In the genomic region with DNA sequence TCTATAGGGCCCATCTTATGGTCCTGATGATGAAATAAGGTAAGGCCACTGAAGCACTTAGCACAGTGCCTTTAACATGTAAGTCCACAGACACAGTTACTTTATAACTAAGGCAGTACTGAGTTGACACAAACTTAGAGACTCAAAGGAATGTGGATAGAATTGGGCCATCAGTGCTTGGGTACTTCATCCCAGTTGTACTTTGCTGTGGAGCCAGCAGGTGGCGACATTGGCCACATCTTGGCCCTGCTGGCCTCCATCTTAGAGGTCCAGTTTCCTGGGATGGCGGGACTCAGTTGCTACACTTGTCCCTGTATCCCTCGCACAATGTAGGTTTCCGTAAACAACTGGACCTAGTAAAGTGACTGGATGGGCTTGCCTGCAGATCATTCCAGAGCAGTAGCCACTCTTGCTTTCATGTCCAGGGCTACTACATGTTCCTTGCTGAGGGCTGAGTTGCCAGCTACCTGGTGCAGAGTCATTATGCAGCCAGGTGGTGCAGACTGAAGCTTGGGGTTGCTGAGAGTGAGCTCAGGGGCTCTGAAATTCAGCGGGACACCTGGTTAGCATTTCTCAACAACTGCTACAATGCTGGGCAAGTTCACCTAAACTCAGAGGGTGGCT, we compare ENCODE assay signal across 8 cellular contexts. TPM values are rescaled to one million over a fixed set of nuclear protein-coding genes. Genes with fewer than 3 reads are reported as not detected.
A peak's percentile ranks its signal among the peaks of the same experiment; 100 is the strongest.
DNase-seq lines count a peak whose midpoint lies in the region; ATAC-seq, FAIRE-seq and TF ChIP-seq lines count a peak whose summit lies in the region.

No MANE protein-coding gene starts in this region.

- no peak overlapping the region for H3K4me3 Mint-ChIP-seq in CD4-positive, CD25-positive, alpha-beta regulatory T cell
- H3K4me3 Mint-ChIP-seq in activated T-helper 2 cell treated with anti-CD3 and anti-CD28 coated beads, Interferon-gamma antibody, Interleukin-2, Interleukin-4, amounts not matched to agents 10 μg/mL and 5 μg/mL and 100 μg/mL, durations not matched to agents 14 hours and 24 hours and 36 hours (ENCODE audit: low read depth): no peak overlapping the region

- no peak for FAIRE-seq in pancreas (lab: Jason Lieb, UNC)

- peak overlapping the region; percentile 38; the same call in 1 of the 2 replicates for H3K4me2 ChIP-seq in PC-3 (ENCODE audit: low read length)

- no peaks in the 10 kb centered on the region for H3K9me3 Mint-ChIP-seq in CD4-positive, CD25-positive, alpha-beta regulatory T cell
- no peaks in the 10 kb centered on the region for H3K9me3 Mint-ChIP-seq in activated T-helper 2 cell treated with anti-CD3 and anti-CD28 coated beads, Interferon-gamma antibody, Interleukin-2, Interleukin-4, amounts not matched to agents 10 μg/mL and 5 μg/mL and 100 μg/mL, durations not matched to agents 14 hours and 24 hours and 36 hours

- POLR2A ChIA-PET in PC-3 (lab: Charles Lee; ENCODE audit: unreplicated experiment): interaction anchor here (0.6 kb wide), 1 partner anchor 153 kb away, joined by 3 read pairs; no protein-coding TSS in a partner anchor

- peaks cover 93% of the 10 kb centered on the region for H3K79me2 ChIP-seq in PC-3 (ENCODE audit: low read length)

- peaks cover 5% of the 10 kb centered on the region for H3F3A ChIP-seq in PC-3 (ENCODE audit: low read length, unreplicated experiment)

- H3K9me2 ChIP-seq in PC-3 (replicated peaks; ENCODE audit: low read length): no peaks in the 10 kb centered on the region

- no peaks in the 10 kb centered on the region for H3K27me3 Mint-ChIP-seq in CD4-positive, CD25-positive, alpha-beta regulatory T cell
- no peaks in the 10 kb centered on the region for H3K27me3 Mint-ChIP-seq in activated T-helper 2 cell treated with anti-CD3 and anti-CD28 coated beads, Interferon-gamma antibody, Interleukin-2, Interleukin-4, amounts not matched to agents 10 μg/mL and 5 μg/mL and 100 μg/mL, durations not matched to agents 14 hours and 24 hours and 36 hours (ENCODE audit: low read depth)

- H3K27ac ChIP-seq in CD4-positive, CD25-positive, alpha-beta regulatory T cell (ENCODE audit: insufficient read depth, low read length, poor library complexity, severe bottlenecking): peak overlapping the region; percentile 42
- peak overlapping the region; percentile 57 for H3K27ac ChIP-seq in PC-3 (ENCODE audit: low read length)
- peak overlapping the region in 2 of 4 donors; percentile 12 to 21 for H3K27ac ChIP-seq in gastroesophageal sphincter
- no peak overlapping the region for H3K27ac ChIP-seq in pancreas
- H3K27ac ChIP-seq in upper lobe of right lung: no peak overlapping the region

- H3K9me3 ChIP-seq in CD4-positive, CD25-positive, alpha-beta regulatory T cell (ENCODE audit: control insufficient read depth in 2 of 2, low read length in 2 of 2): no peaks in the 10 kb centered on the region
- no peaks in the 10 kb centered on the region for H3K9me3 ChIP-seq in PC-3 (ENCODE audit: low read length)
- no peaks in the 10 kb centered on the region for H3K9me3 ChIP-seq in gastroesophageal sphincter
- H3K9me3 ChIP-seq in pancreas: no peaks in the 10 kb centered on the region
- H3K9me3 ChIP-seq in upper lobe of right lung: no peaks in the 10 kb centered on the region

- peak; percentile 61 to 62 for ATAC-seq in CD4-positive, CD25-positive, alpha-beta regulatory T cell (ENCODE audit: low read depth in 2 of 2)
- peak; percentile 75 for ATAC-seq in GM19324 (IDR thresholded peaks at IDR 0.05; ENCODE audit: low FRiP score, unreplicated experiment)
- ATAC-seq in HG03469 (IDR thresholded peaks at IDR 0.05; ENCODE audit: unreplicated experiment): peak; percentile 51
- ATAC-seq in PC-3: peak; percentile 68
- peak; percentile 67 for ATAC-seq in gastroesophageal sphincter
- peak; percentile 93 to 96 (median 96) for ATAC-seq in pancreas
- peak; percentile 91 for ATAC-seq in upper lobe of right lung

- no peaks in the 10 kb centered on the region for H4K20me1 ChIP-seq in PC-3 (ENCODE audit: low read length)

- H3K9ac ChIP-seq in PC-3 (ENCODE audit: low read length): peak overlapping the region; percentile 35; the same call in 1 of the 2 replicates

- no peak for TF ChIP-seq EP300 in gastroesophageal sphincter (IDR thresholded peaks at IDR 0.05)

- WGBS in gastroesophageal sphincter (ENCODE audit: low coverage in 1 of 2), 2 donors: 0 to 17% methylated on average over 1 to 2 of the region's 5 CpGs
- WGBS in pancreas, 2 donors: 39 to 42% methylated on average over 5 of the region's 5 CpGs

- TF ChIP-seq CTCF in PC-3 (conservative IDR thresholded peaks at IDR 0.05; ENCODE audit: low read depth, low read length) (peak; percentile 90), gastroesophageal sphincter (IDR thresholded peaks at IDR 0.05) (peak; percentile 74 to 83 (median 78)), pancreas (IDR thresholded peaks at IDR 0.05) (peak; percentile 75 to 85 (median 80)), upper lobe of right lung (IDR thresholded peaks at IDR 0.05) (peak; percentile 92)

- intact Hi-C loops in PC-3 (cut with micrococcal nuclease): loop anchor here (1.0 to 2.0 kb wide), 5 partner anchors 152 to 640 kb away; no protein-coding TSS in a partner anchor
- intact Hi-C loops in activated T-helper 2 cell treated with anti-CD3 and anti-CD28 coated beads, Interferon-gamma antibody, Interleukin-2, Interleukin-4, amounts not matched to agents 10 μg/mL and 5 μg/mL and 100 μg/mL, durations not matched to agents 14 hours and 24 hours and 36 hours (cut with micrococcal nuclease): loop anchor here (1.0 to 5.0 kb wide), 6 partner anchors 104 to 639 kb away; no protein-coding TSS in a partner anchor
- intact Hi-C loops in pancreas (cut with DNase I): loop anchor here in 2 of 3 donors (5.0 to 10.0 kb wide), 3 partner anchors 194 to 419 kb away; a partner anchor contains a TSS
- intact Hi-C loops in upper lobe of right lung (cut with DNase I): loop anchor here (5.0 to 10.0 kb wide), 2 partner anchors 192 to 429 kb away; a partner anchor contains a TSS

- no peak overlapping the region for H3K27ac Mint-ChIP-seq in CD4-positive, CD25-positive, alpha-beta regulatory T cell
- no peak overlapping the region for H3K27ac Mint-ChIP-seq in activated T-helper 2 cell treated with anti-CD3 and anti-CD28 coated beads, Interferon-gamma antibody, Interleukin-2, Interleukin-4, amounts not matched to agents 10 μg/mL and 5 μg/mL and 100 μg/mL, durations not matched to agents 14 hours and 24 hours and 36 hours

- peaks cover 25% of the 10 kb centered on the region for H3K36me3 Mint-ChIP-seq in CD4-positive, CD25-positive, alpha-beta regulatory T cell
- peaks cover 70% of the 10 kb centered on the region for H3K36me3 Mint-ChIP-seq in activated T-helper 2 cell treated with anti-CD3 and anti-CD28 coated beads, Interferon-gamma antibody, Interleukin-2, Interleukin-4, amounts not matched to agents 10 μg/mL and 5 μg/mL and 100 μg/mL, durations not matched to agents 14 hours and 24 hours and 36 hours (ENCODE audit: low read depth)

- H3K4me1 Mint-ChIP-seq in CD4-positive, CD25-positive, alpha-beta regulatory T cell: peaks cover 6 to 23% (median 17%) of the 10 kb centered on the region in 4 donors
- H3K4me1 Mint-ChIP-seq in activated T-helper 2 cell treated with anti-CD3 and anti-CD28 coated beads, Interferon-gamma antibody, Interleukin-2, Interleukin-4, amounts not matched to agents 10 μg/mL and 5 μg/mL and 100 μg/mL, durations not matched to agents 14 hours and 24 hours and 36 hours (ENCODE audit: low read depth): peaks cover 39% of the 10 kb centered on the region

- DNase-seq in CD4-positive, CD25-positive, alpha-beta regulatory T cell: peak; percentile 47 to 73 (median 62)
- peak; percentile 72 for DNase-seq in PC-3
- DNase-seq in activated T-helper 2 cell treated with anti-CD3 and anti-CD28 coated beads, Interferon-gamma antibody, Interleukin-2, Interleukin-4, amounts not matched to agents 10 μg/mL and 5 μg/mL and 100 μg/mL, durations not matched to agents 14 hours and 24 hours and 36 hours (ENCODE audit: low spot score): peak; percentile 49
- DNase-seq in pancreas: peak; percentile 54 to 86 (median 78)
- peak; percentile 83 for DNase-seq in upper lobe of right lung

- peaks cover 9% of the 10 kb centered on the region for H3K4me1 ChIP-seq in CD4-positive, CD25-positive, alpha-beta regulatory T cell (ENCODE audit: control insufficient read depth, insufficient read depth, low read length, poor library complexity, severe bottlenecking)
- H3K4me1 ChIP-seq in PC-3 (ENCODE audit: insufficient read depth, low read length) (peaks cover 28% of the 10 kb centered on the region), gastroesophageal sphincter (peaks cover 0 to 44% (median 4%) of the 10 kb centered on the region in 3 donors), pancreas (peaks cover 0 to 13% (median 7%) of the 10 kb centered on the region in 3 donors), upper lobe of right lung (peaks cover 11% of the 10 kb centered on the region)

- BruUV-seq in PC-3 (replicated peaks; lab: Mats Ljungman, UMichigan): no TSS peak

- no peak overlapping the region for H2AFZ ChIP-seq in PC-3 (ENCODE audit: low read length)

- H3K36me3 ChIP-seq in CD4-positive, CD25-positive, alpha-beta regulatory T cell (ENCODE audit: control insufficient read depth, insufficient read depth, low read length): peaks cover 45% of the 10 kb centered on the region
- H3K36me3 ChIP-seq in PC-3 (ENCODE audit: low read depth, low read length) (peaks cover 64% of the 10 kb centered on the region), gastroesophageal sphincter (peaks cover 0 to 48% of the 10 kb centered on the region in 2 donors), pancreas (peaks cover 0 to 20% (median 0%) of the 10 kb centered on the region in 3 donors), upper lobe of right lung (peaks cover 62% of the 10 kb centered on the region)

- H3K27me3 ChIP-seq in CD4-positive, CD25-positive, alpha-beta regulatory T cell (ENCODE audit: control insufficient read depth, insufficient read depth, low read length): no peaks in the 10 kb centered on the region
- H3K27me3 ChIP-seq in PC-3 (ENCODE audit: low read length): no peaks in the 10 kb centered on the region
- H3K27me3 ChIP-seq in gastroesophageal sphincter: no peaks in the 10 kb centered on the region
- no peaks in the 10 kb centered on the region for H3K27me3 ChIP-seq in pancreas
- no peaks in the 10 kb centered on the region for H3K27me3 ChIP-seq in upper lobe of right lung

- CTCF ChIA-PET in PC-3 (lab: Charles Lee): interaction anchor here (0.6 to 1.2 kb wide), 6 partner anchors 23 to 431 kb away, joined by 3 to 6 read pairs (median 4); a partner anchor contains a TSS

- TF ChIP-seq POLR2A in gastroesophageal sphincter (IDR thresholded peaks at IDR 0.05): no peak

- H3K4me3 ChIP-seq in CD4-positive, CD25-positive, alpha-beta regulatory T cell (ENCODE audit: low read depth, low read length): no peak overlapping the region
- H3K4me3 ChIP-seq in PC-3 (ENCODE audit: low read length): no peak overlapping the region
- no peak overlapping the region for H3K4me3 ChIP-seq in gastroesophageal sphincter
- no peak overlapping the region for H3K4me3 ChIP-seq in pancreas
- no peak overlapping the region for H3K4me3 ChIP-seq in upper lobe of right lung

RNA-seq across cellular contexts. Expression of a gene that starts 10.6 kb away (rescaled TPM):
- total RNA-seq in CD4-positive, CD25-positive, alpha-beta regulatory T cell: 22.5 TPM
- 10 to 100 TPM in 3 of 4 donors, 1 to 10 TPM in 1; 8.2 to 16.6 (median 14.7) TPM for polyA plus RNA-seq in CD4-positive, CD25-positive, alpha-beta regulatory T cell
- total RNA-seq in PC-3 (2014; rRNA removed) (33.7 and 34.7 TPM in 2 replicates), gastroesophageal sphincter (10 to 100 TPM; 23.2 to 31.4 (median 29.1) TPM), pancreas (10 to 100 TPM; 13.3 to 26.7 (median 18.6) TPM), upper lobe of right lung (40.6 TPM)
- total RNA-seq in activated T-helper 2 cell treated with anti-CD3 and anti-CD28 coated beads, Interferon-gamma antibody, Interleukin-2, Interleukin-4, amounts not matched to agents 10 μg/mL and 5 μg/mL and 100 μg/mL, durations not matched to agents 14 hours and 24 hours and 36 hours: 66.6 and 79.9 TPM in 2 replicates
- 1 to 10 TPM; 4.7 to 6.5 TPM for polyA plus RNA-seq in pancreas

Comparison
In these comparisons a context has a peak if more than half of its experiments do, and no peak if none do; other contexts are left out.
1. H3K27ac ChIP-seq: peak in CD4-positive, CD25-positive, alpha-beta regulatory T cell (single experiment) and PC-3 (single experiment); none in pancreas (0 of 4) and upper lobe of right lung (single experiment).
2. Peak in every context shown above with its lines, with median percentiles within 50 percentile points of each other: ATAC-seq, DNase-seq and CTCF ChIP-seq.